9 cellular contexts compared by ENCODE assay signal in genomic region chr5:11385251-11385900, GRCh38.
DNase-seq lines count a peak whose midpoint lies in the region; ATAC-seq, FAIRE-seq and TF ChIP-seq lines count a peak whose summit lies in the region.
"Had no signal": no experiment of that assay in that cellular context is flagged by ENCODE, and none has a peak within 500 bp of the region (broad histone marks: within the 10 kb centered on the region; RNA-seq: fewer than 3 reads in every experiment).

No MANE protein-coding gene starts in this region.

- no peak for FAIRE-seq in A549 (lab: Jason Lieb, UNC)

- TF ChIP-seq RAD21 in A549 (conservative IDR thresholded peaks at IDR 0.05 in 1 of 2, IDR thresholded peaks at IDR 0.05 in 1 of 2) = no peak

- ATAC-seq in A549 (peak in 1 of 2 experiments; percentile 36; a peak in 1 of 6 replicates), HG02884 (IDR thresholded peaks at IDR 0.05; ENCODE audit: unreplicated experiment) (no peak), HG02852 (IDR thresholded peaks at IDR 0.05; ENCODE audit: unreplicated experiment) (no peak), HG03095 (IDR thresholded peaks at IDR 0.05; ENCODE audit: unreplicated experiment) (no peak)

- H3K27ac ChIP-seq in A549 (no peak overlapping the region), endodermal cell (ENCODE audit: low read depth, low read length) (peak overlapping the region; percentile 55)

- H3K4me1 ChIP-seq in A549 = peaks cover 4% of the 10 kb centered on the region; the same call in 1 of the 3 replicates
- no peaks in the 10 kb centered on the region for H3K4me1 ChIP-seq in endodermal cell (ENCODE audit: control insufficient read depth, insufficient read depth, low read length)

- H3K4me3 ChIP-seq in A549 = peak overlapping the region; percentile 35
- H3K4me3 ChIP-seq in endodermal cell (ENCODE audit: low read length) = peak overlapping the region; percentile 70

- TF ChIP-seq EP300 in A549 (IDR thresholded peaks at IDR 0.05) = no peak

- DNase-seq in A549 (ENCODE audit: low read depth in 1 of 2, low spot score in 1 of 2) (no peak), M059J (ENCODE audit: low read depth) (peak; percentile 47), endodermal cell (peak; percentile 68), nephron progenitor cell (no peak), mesenteric fat pad (ENCODE audit: low spot score) (no peak)

- no peaks in the 10 kb centered on the region for H3K36me3 ChIP-seq in endodermal cell (ENCODE audit: control insufficient read depth, insufficient read depth, low read length)

- H3K9me3 ChIP-seq in A549 (no peaks in the 10 kb centered on the region), endodermal cell (ENCODE audit: control insufficient read depth, low read length) (no peaks in the 10 kb centered on the region)

- H3K4me1 Mint-ChIP-seq in endodermal cell (peaks cover 13% of the 10 kb centered on the region), nephron progenitor cell (peaks cover 15% of the 10 kb centered on the region)

- H3K27me3 ChIP-seq in endodermal cell (ENCODE audit: control insufficient read depth, insufficient read depth, low read length, poor library complexity, severe bottlenecking) = peaks cover 64% of the 10 kb centered on the region

- CTCF ChIA-PET in A549 (lab: Yijun Ruan, JAX) = interaction anchor here (1.2 kb wide), 1 partner anchor 10 kb away, joined by 3 read pairs; no protein-coding TSS in a partner anchor

- H3K36me3 Mint-ChIP-seq in endodermal cell (ENCODE audit: low read depth) (no peaks in the 10 kb centered on the region), nephron progenitor cell (ENCODE audit: low read depth) (no peaks in the 10 kb centered on the region)
- H3K36me3 Mint-ChIP-seq: memory B cell had no signal

- TF ChIP-seq POLR2A in A549 (IDR thresholded peaks at IDR 0.05; ENCODE audit: low read length) = no peak

- H3K4me3 Mint-ChIP-seq in endodermal cell = peak overlapping the region; percentile 45
- H3K4me3 Mint-ChIP-seq in nephron progenitor cell = peak overlapping the region; percentile 81

- peaks cover 72% of the 10 kb centered on the region for H3K27me3 Mint-ChIP-seq in endodermal cell (ENCODE audit: insufficient read depth)
- peaks cover 76% of the 10 kb centered on the region for H3K27me3 Mint-ChIP-seq in nephron progenitor cell (ENCODE audit: low read depth, poor library complexity)

- POLR2A ChIA-PET in A549 (lab: Yijun Ruan, JAX) = no interaction called here

- WGBS in A549 (ENCODE audit: missing lambda C conversion rate) = 12% methylated on average over 16 of the region's 33 CpGs
- 2% methylated on average over 25 to 33 of the region's 33 CpGs for WGBS in endodermal cell (ENCODE audit: insufficient coverage in 1 of 2, insufficient read length in 1 of 2), 2 experiments

- H3K9me3 Mint-ChIP-seq in endodermal cell (no peaks in the 10 kb centered on the region), nephron progenitor cell (peaks cover 4% of the 10 kb centered on the region)
- H3K9me3 Mint-ChIP-seq: memory B cell had no signal

- peak overlapping the region; percentile 80 for H3K4me2 ChIP-seq in A549

- H3K9ac ChIP-seq in endodermal cell (ENCODE audit: extremely low read depth, low read length, poor library complexity, severe bottlenecking) = no peak overlapping the region

- TF ChIP-seq CTCF in A549 (IDR thresholded peaks at IDR 0.05) (no peak), endodermal cell (conservative IDR thresholded peaks at IDR 0.05) (no peak), nephron progenitor cell (IDR thresholded peaks at IDR 0.05) (no peak)

- H3K27ac Mint-ChIP-seq in endodermal cell = no peak overlapping the region
- H3K27ac Mint-ChIP-seq in nephron progenitor cell = no peak overlapping the region
- H3K27ac Mint-ChIP-seq: memory B cell had no signal

TF ChIP-seq in A549, 52 proteins besides CTCF, POLR2A, EP300 and RAD21:
- TF ChIP-seq TFCP2L1 (CRISPR knock-in tag; IDR thresholded peaks at IDR 0.05) = no peak
- TF ChIP-seq SMC3 (IDR thresholded peaks at IDR 0.05) = no peak
- TF ChIP-seq CEBPB (IDR thresholded peaks at IDR 0.05) = no peak
- no peak for TF ChIP-seq MAX (IDR thresholded peaks at IDR 0.05)
- TF ChIP-seq HOXA7 (CRISPR knock-in tag; IDR thresholded peaks at IDR 0.05) = no peak
- TF ChIP-seq MAFK (IDR thresholded peaks at IDR 0.05; ENCODE audit: partially characterized antibody) = no peak
- TF ChIP-seq HES2 (IDR thresholded peaks at IDR 0.05) = no peak
- TF ChIP-seq JUNB (IDR thresholded peaks at IDR 0.05) = no peak
- TF ChIP-seq MAZ (IDR thresholded peaks at IDR 0.05; ENCODE audit: borderline replicate concordance, low read depth, low read length) = no peak
- TF ChIP-seq TP53 (CRISPR knock-in tag; IDR thresholded peaks at IDR 0.05) = no peak
- TF ChIP-seq PHF8 (IDR thresholded peaks at IDR 0.05; ENCODE audit: borderline replicate concordance, low read depth) = no peak
- TF ChIP-seq FOXS1 (CRISPR knock-in tag; IDR thresholded peaks at IDR 0.05) = no peak
- no peak for TF ChIP-seq RARB (CRISPR knock-in tag; IDR thresholded peaks at IDR 0.05)
- no peak for TF ChIP-seq HOXB5 (CRISPR knock-in tag; IDR thresholded peaks at IDR 0.05)
- TF ChIP-seq SREBF2 (IDR thresholded peaks at IDR 0.05) = no peak
- no peak for TF ChIP-seq ZFP36 (IDR thresholded peaks at IDR 0.05; ENCODE audit: borderline replicate concordance, partially characterized antibody)
- TF ChIP-seq NFE2L2 (conservative IDR thresholded peaks at IDR 0.05; ENCODE audit: low read length) = no peak
- no peak for TF ChIP-seq KDM1A (IDR thresholded peaks at IDR 0.05; ENCODE audit: low read depth)

Comparison
In these comparisons a context has a peak if more than half of its experiments do, and no peak if none do; other contexts are left out.
1. DNase-seq: peak in M059J (single experiment) and endodermal cell (single experiment); none in A549 (0 of 2), nephron progenitor cell (single experiment) and mesenteric fat pad (single experiment).